10 cellular contexts compared by ENCODE assay signal in the genomic region with DNA sequence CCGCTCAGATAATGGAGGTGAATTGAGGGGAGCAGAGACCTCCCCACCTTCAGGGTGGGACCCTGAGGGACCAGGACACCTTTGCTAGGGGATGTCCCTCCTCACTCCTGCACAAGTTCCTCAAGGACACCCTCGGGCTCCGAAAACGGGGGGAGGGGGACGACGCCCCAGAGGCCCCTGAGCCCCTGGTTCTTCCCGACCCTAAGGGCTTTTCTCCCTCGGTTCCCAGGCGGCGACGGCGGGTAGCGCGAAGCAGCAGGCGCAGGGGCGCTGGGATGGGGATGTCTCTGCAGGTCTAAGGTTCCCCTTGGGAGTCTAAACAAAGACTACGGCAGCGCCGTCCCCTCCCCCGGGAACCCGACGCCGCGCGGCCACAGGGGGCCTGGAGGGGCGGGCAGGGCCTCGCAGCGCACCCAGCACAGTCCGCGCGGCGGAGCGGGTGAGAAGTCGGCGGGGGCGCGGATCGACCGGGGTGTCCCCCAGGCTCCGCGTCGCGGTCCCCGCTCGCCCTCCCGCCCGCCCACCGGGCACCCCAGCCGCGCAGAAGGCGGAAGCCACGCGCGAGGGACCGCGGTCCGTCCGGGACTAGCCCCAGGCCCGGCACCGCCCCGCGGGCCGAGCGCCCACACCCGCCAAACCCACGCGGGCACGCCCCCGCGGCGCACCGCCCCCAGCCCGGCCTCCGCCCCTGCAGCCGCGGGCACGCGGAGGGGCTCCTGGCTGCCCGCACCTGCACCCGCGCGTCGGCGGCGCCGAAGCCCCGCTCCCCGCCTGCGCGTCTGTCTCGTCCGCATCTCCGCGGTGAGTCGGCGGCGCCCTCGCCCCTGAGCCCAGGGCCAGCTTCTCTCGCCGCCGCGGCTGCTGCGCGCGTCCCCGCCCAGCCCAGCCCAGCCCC. TPM values are rescaled to one million over a fixed set of nuclear protein-coding genes. Genes with fewer than 3 reads are reported as not detected.
A peak's percentile ranks its signal among the peaks of the same experiment; 100 is the strongest.
DNase-seq lines count a peak whose midpoint lies in the region; ATAC-seq and TF ChIP-seq lines count a peak whose summit lies in the region.
"Had no signal": no experiment of that assay in that cellular context is flagged by ENCODE, and none has a peak within 500 bp of the region (broad histone marks: within the 10 kb centered on the region; RNA-seq: fewer than 3 reads in every experiment).

No MANE protein-coding gene starts in this region.

- TF ChIP-seq POLR2A in body of pancreas (IDR thresholded peaks at IDR 0.05): no peak

- peaks cover 45% of the 10 kb centered on the region for H3K27me3 ChIP-seq in A673 (replicated peaks; ENCODE audit: insufficient read depth, low read depth, low read length, poor library complexity)
- H3K27me3 ChIP-seq in body of pancreas: peaks cover 0 to 35% of the 10 kb centered on the region in 2 donors
- H3K27me3 ChIP-seq in lung (ENCODE audit: control insufficient read depth, insufficient read depth): no peaks in the 10 kb centered on the region

- H3K36me3 ChIP-seq in A673 (ENCODE audit: insufficient read depth, low read length, poor library complexity, severe bottlenecking) (no peaks in the 10 kb centered on the region), body of pancreas (replicated peaks in 1 of 2; ENCODE audit: insufficient read depth in 1 of 2, low read depth in 2 of 2) (no peaks in the 10 kb centered on the region), lung (ENCODE audit: control insufficient read depth in 2 of 2, insufficient read depth in 2 of 2, low read length in 2 of 2) (no peaks in the 10 kb centered on the region)
- H3K36me3 ChIP-seq: neutrophil had no signal

- POLR2A ChIA-PET in A673 (lab: Charles Lee; ENCODE audit: low non-redundant PET): no interaction called here
- POLR2A ChIA-PET in HEK293T (lab: Yijun Ruan, JAX): interaction anchor here (0.7 to 2.0 kb wide), 2 partner anchors 19 to 70 kb away, joined by 3 to 6 read pairs; no protein-coding TSS in a partner anchor

- peaks cover 4% of the 10 kb centered on the region for H3K4me1 ChIP-seq in A673 (ENCODE audit: insufficient read depth, low read length, poor library complexity, severe bottlenecking)
- peaks cover 15% of the 10 kb centered on the region for H3K4me1 ChIP-seq in body of pancreas
- peaks cover 0 to 7% of the 10 kb centered on the region in 2 donors for H3K4me1 ChIP-seq in lung (ENCODE audit: control insufficient read depth in 2 of 2, insufficient read depth in 2 of 2, low read length in 2 of 2)

- H3K4me3 ChIP-seq in A673 (ENCODE audit: low read depth, low read length, poor library complexity, severe bottlenecking): peak overlapping the region; percentile 44
- H3K4me3 ChIP-seq in body of pancreas: peak overlapping the region in 1 of 2 donors; percentile 8
- H3K4me3 ChIP-seq in lung: peak overlapping the region; percentile 64

- 0 to 2% methylated on average over 1 to 62 of the region's 106 CpGs for WGBS in body of pancreas, 2 donors
- WGBS in lung, 2 donors: 3 to 4% methylated on average over 58 to 106 of the region's 106 CpGs

- intact Hi-C loops in A673 (cut with micrococcal nuclease; ENCODE audit: unreplicated experiment): no loop called here
- intact Hi-C loops in body of pancreas (cut with DNase I): no loop called here

- DNase-seq in A673 (ENCODE audit: low spot score): peak; percentile 19
- peak; percentile 55 for DNase-seq in HEK293T (ENCODE audit: extremely low spot score)
- peak in 1 of 4 donors; percentile 7 for DNase-seq in body of pancreas
- no peak for DNase-seq in lung (ENCODE audit: low spot score)
- no peak for DNase-seq in NOMO-1 treated with dmso at 0.1 percent for 144 hours (lab: John Stamatoyannopoulos, UW; ENCODE audit: unreplicated experiment)
- DNase-seq in T-helper 9 cell: no peak

- no peak overlapping the region for H3K27ac ChIP-seq in A673 (ENCODE audit: low read depth, low read length, poor library complexity, severe bottlenecking)
- H3K27ac ChIP-seq in body of pancreas: no peak overlapping the region
- peak overlapping the region; percentile 24 to 99 for H3K27ac ChIP-seq in lung (ENCODE audit: low read depth in 1 of 2, low read length in 1 of 2)
- H3K27ac ChIP-seq: neutrophil, VCaP had no signal

- peak; percentile 22 for ATAC-seq in body of pancreas
- no peak for ATAC-seq in lung (ENCODE audit: insufficient read depth, low FRiP score)
- ATAC-seq in GM18907 (IDR thresholded peaks at IDR 0.05; ENCODE audit: unreplicated experiment): no peak
- no peak for ATAC-seq in HG03439 (IDR thresholded peaks at IDR 0.05; ENCODE audit: unreplicated experiment)

- TF ChIP-seq CTCF in A673 (conservative IDR thresholded peaks at IDR 0.05; ENCODE audit: low read depth, low read length): no peak
- TF ChIP-seq CTCF in body of pancreas (IDR thresholded peaks at IDR 0.05): no peak
- no peak for TF ChIP-seq CTCF in lung (IDR thresholded peaks at IDR 0.05; ENCODE audit: control extremely low read depth, extremely low read depth)

- BruUV-seq in A673 (replicated peaks; lab: Mats Ljungman, UMichigan): no TSS peak

- CTCF ChIA-PET in A673 (lab: Charles Lee): no interaction called here
- CTCF ChIA-PET in HEK293T (lab: Yijun Ruan, JAX): no interaction called here

- no peaks in the 10 kb centered on the region for H3K9me3 ChIP-seq in A673 (ENCODE audit: low read depth, low read length, poor library complexity, severe bottlenecking)
- no peaks in the 10 kb centered on the region for H3K9me3 ChIP-seq in body of pancreas
- H3K9me3 ChIP-seq in lung (ENCODE audit: control insufficient read depth in 2 of 2, insufficient read depth in 1 of 2, low read length in 1 of 2): peaks cover 0 to 2% of the 10 kb centered on the region in 2 donors
- H3K9me3 ChIP-seq: neutrophil had no signal

TF ChIP-seq in HEK293T, 16 proteins besides CTCF, POLR2A, EP300 and RAD21:
- TF ChIP-seq FOXK2 (IDR thresholded peaks at IDR 0.05) (no peak), BHLHE40 (IDR thresholded peaks at IDR 0.05; ENCODE audit: borderline replicate concordance) (no peak), NFRKB (IDR thresholded peaks at IDR 0.05) (no peak), ZNF384 (IDR thresholded peaks at IDR 0.05) (no peak), L3MBTL2 (conservative IDR thresholded peaks at IDR 0.05) (no peak), LEF1 (IDR thresholded peaks at IDR 0.05; ENCODE audit: borderline replicate concordance) (no peak), SP1 (IDR thresholded peaks at IDR 0.05) (no peak), TARDBP (IDR thresholded peaks at IDR 0.05) (no peak), SUZ12 (IDR thresholded peaks at IDR 0.05) (no peak), HDGF (IDR thresholded peaks at IDR 0.05; ENCODE audit: borderline replicate concordance) (no peak), ARNT (IDR thresholded peaks at IDR 0.05) (no peak), ELF4 (IDR thresholded peaks at IDR 0.05) (no peak)
- TF ChIP-seq, protein P1, sequence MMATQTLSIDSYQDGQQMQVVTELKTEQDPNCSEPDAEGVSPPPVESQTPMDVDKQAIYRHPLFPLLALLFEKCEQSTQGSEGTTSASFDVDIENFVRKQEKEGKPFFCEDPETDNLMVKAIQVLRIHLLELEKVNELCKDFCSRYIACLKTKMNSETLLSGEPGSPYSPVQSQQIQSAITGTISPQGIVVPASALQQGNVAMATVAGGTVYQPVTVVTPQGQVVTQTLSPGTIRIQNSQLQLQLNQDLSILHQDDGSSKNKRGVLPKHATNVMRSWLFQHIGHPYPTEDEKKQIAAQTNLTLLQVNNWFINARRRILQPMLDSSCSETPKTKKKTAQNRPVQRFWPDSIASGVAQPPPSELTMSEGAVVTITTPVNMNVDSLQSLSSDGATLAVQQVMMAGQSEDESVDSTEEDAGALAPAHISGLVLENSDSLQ (IDR thresholded peaks at IDR 0.05): no peak

RNA-seq across cellular contexts. Expression of a gene that starts 36.7 kb away (rescaled TPM):
- total RNA-seq in A673 (2021) (0.28 and 0.66 TPM in 2 replicates), body of pancreas (10 to 100 TPM in 1 of 2 donors, 1 to 10 TPM in 1; 6.0 to 33.9 TPM), lung (10 to 100 TPM; 10.7 to 18.7 TPM)
- polyA plus RNA-seq in lung: 10 to 100 TPM in 1 of 2 donors, 1 to 10 TPM in 1; 5.3 to 17.8 TPM

RNA-seq across cellular contexts. Expression of a gene that starts 52.1 kb away (rescaled TPM):
- total RNA-seq in A673 (2021) (35.2 and 36.1 TPM in 2 replicates), body of pancreas (10 to 100 TPM; 67.7 to 80.8 TPM), lung (10 to 100 TPM; 16.5 to 21.5 TPM)
- polyA plus RNA-seq in lung: 10 to 100 TPM; 10.6 to 14.8 TPM

Comparison
In these comparisons a context has a peak if more than half of its experiments do, and no peak if none do; other contexts are left out.
1. DNase-seq: peak in A673 (single experiment) and HEK293T (single experiment); none in lung (single experiment), NOMO-1 treated with dmso at 0.1 percent for 144 hours (single experiment) and T-helper 9 cell (single experiment).
2. H3K27ac ChIP-seq: peak in lung (2 of 2); none in A673 (single experiment) and body of pancreas (0 of 4).